18 cellular contexts compared by ENCODE assay signal in the genomic region with DNA sequence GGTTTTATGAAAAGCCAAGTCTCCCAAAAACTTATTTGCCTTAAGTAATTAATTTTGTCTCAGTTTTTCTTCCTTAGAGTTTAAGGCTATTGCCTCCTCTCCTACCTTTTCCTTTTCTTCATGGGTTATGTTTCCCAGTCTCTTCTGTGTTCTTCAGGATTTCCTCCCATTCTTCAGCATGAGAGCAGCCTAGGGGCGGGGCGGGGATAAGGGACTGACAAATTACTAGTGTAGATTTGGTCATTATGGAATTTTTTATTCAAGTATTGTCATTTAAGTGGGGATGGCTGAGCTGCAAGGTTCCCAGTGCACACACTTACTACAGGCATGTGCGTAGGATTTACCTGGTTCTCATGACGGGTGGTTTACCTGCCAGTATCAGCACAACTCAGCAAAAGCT. TPM values are rescaled to one million over a fixed set of nuclear protein-coding genes. Genes with fewer than 3 reads are reported as not detected.
A peak's percentile ranks its signal among the peaks of the same experiment; 100 is the strongest.
DNase-seq lines count a peak whose midpoint lies in the region; ATAC-seq and TF ChIP-seq lines count a peak whose summit lies in the region.
"Had no signal": no experiment of that assay in that cellular context is flagged by ENCODE, and none has a peak within 500 bp of the region (broad histone marks: within the 10 kb centered on the region; RNA-seq: fewer than 3 reads in every experiment).

No MANE protein-coding gene starts in this region.

- 79 to 83% (median 81%) methylated on average over 4 of the region's 4 CpGs for WGBS in psoas muscle, 3 donors

- peaks cover 57% of the 10 kb centered on the region for H3K4me1 ChIP-seq in CD8-positive, alpha-beta T cell (ENCODE audit: insufficient read depth, low read length)
- peaks cover 81% of the 10 kb centered on the region for H3K4me1 ChIP-seq in left ventricle myocardium inferior
- H3K4me1 ChIP-seq in psoas muscle = peaks cover 62% of the 10 kb centered on the region

- no peak for DNase-seq in CD8-positive, alpha-beta T cell
- DNase-seq in activated naive CD8-positive, alpha-beta T cell treated with anti-CD3 and anti-CD28 coated beads, Interleukin-2, amount 50 U/mL, for 24 hours = no peak
- DNase-seq in left ventricle myocardium inferior (peak; percentile 57), psoas muscle (no peak), GF-D8 (lab: John Stamatoyannopoulos, UW) (no peak), NCI-H2227 treated with DMSO at 0.1 percent for 48 hours (lab: John Stamatoyannopoulos, UW) (no peak), NCI-H1694 (lab: John Stamatoyannopoulos, UW) (no peak), occipital lobe (lab: John Stamatoyannopoulos, UW) (no peak)
- DNase-seq: activated CD8-positive, alpha-beta memory T cell treated with anti-CD3 and anti-CD28 coated beads, Interleukin-2, amount 10 ng/mL, durations not matched to agents 7 days and 5 days; cerebellar nuclear complex; DMS53; head of caudate nucleus; naive B cell; NCI-H187 treated with DMSO at 0.1 percent for 48 hours; NCI-H524; OCI-M1; right lobe of liver; stimulated activated CD4-positive, alpha-beta T cell treated with anti-CD3 and anti-CD28 coated beads, Interleukin-4, amount 100 ng/mL, for 24 hours had no signal

- intact Hi-C loops in CD8-positive, alpha-beta T cell (cut with DNase I, micrococcal nuclease) = no loop called here
- intact Hi-C loops in left ventricle myocardium inferior (cut with micrococcal nuclease) (loop anchor here (10.0 kb wide), 1 partner anchor 48 kb away; no protein-coding TSS in a partner anchor), psoas muscle (cut with DNase I) (no loop called here)

- H3K27me3 ChIP-seq in CD8-positive, alpha-beta T cell (ENCODE audit: insufficient read depth, low read length) = no peaks in the 10 kb centered on the region
- H3K27me3 ChIP-seq in left ventricle myocardium inferior (ENCODE audit: low read depth) (no peaks in the 10 kb centered on the region), psoas muscle (ENCODE audit: insufficient read depth in 3 of 3, low read length in 2 of 3) (no peaks in the 10 kb centered on the region)
- H3K27me3 ChIP-seq: right lobe of liver had no signal

- no peak overlapping the region for H3K27ac ChIP-seq in CD8-positive, alpha-beta T cell (ENCODE audit: low read depth, low read length)
- H3K27ac ChIP-seq in left ventricle myocardium inferior (replicated peaks) = peak overlapping the region; percentile 89
- peak overlapping the region; percentile 56 for H3K27ac ChIP-seq in psoas muscle

- peaks cover 69% of the 10 kb centered on the region for H3K4me1 Mint-ChIP-seq in CD8-positive, alpha-beta T cell (ENCODE audit: low read depth)
- H3K4me1 Mint-ChIP-seq in activated naive CD8-positive, alpha-beta T cell treated with anti-CD3 and anti-CD28 coated beads, Interleukin-2, amount 50 U/mL, for 24 hours = peaks cover 63% of the 10 kb centered on the region

- POLR2A ChIA-PET in CD8-positive, alpha-beta T cell (lab: Charles Lee) = no interaction called here

- no peak overlapping the region for H3K4me3 Mint-ChIP-seq in CD8-positive, alpha-beta T cell
- no peak overlapping the region for H3K4me3 Mint-ChIP-seq in activated naive CD8-positive, alpha-beta T cell treated with anti-CD3 and anti-CD28 coated beads, Interleukin-2, amount 50 U/mL, for 24 hours
- H3K4me3 Mint-ChIP-seq: activated CD8-positive, alpha-beta memory T cell treated with anti-CD3 and anti-CD28 coated beads, Interleukin-2, amount 10 ng/mL, durations not matched to agents 7 days and 5 days had no signal

- H3K36me3 ChIP-seq in CD8-positive, alpha-beta T cell (ENCODE audit: insufficient read depth, low read length) = peaks cover 25% of the 10 kb centered on the region
- H3K36me3 ChIP-seq in left ventricle myocardium inferior (peaks cover 25% of the 10 kb centered on the region), psoas muscle (ENCODE audit: insufficient read depth in 1 of 2, low read depth in 1 of 2) (peaks cover 0 to 39% of the 10 kb centered on the region in 2 donors)

- H3K27ac Mint-ChIP-seq in CD8-positive, alpha-beta T cell = peak overlapping the region; percentile 55
- H3K27ac Mint-ChIP-seq in activated naive CD8-positive, alpha-beta T cell treated with anti-CD3 and anti-CD28 coated beads, Interleukin-2, amount 50 U/mL, for 24 hours = peak overlapping the region; percentile 65

- no peaks in the 10 kb centered on the region for H3K9me3 ChIP-seq in CD8-positive, alpha-beta T cell (ENCODE audit: low read length)
- H3K9me3 ChIP-seq in left ventricle myocardium inferior (replicated peaks) (no peaks in the 10 kb centered on the region), psoas muscle (no peaks in the 10 kb centered on the region)
- H3K9me3 ChIP-seq: right lobe of liver had no signal

- no peak for ATAC-seq in CD8-positive, alpha-beta T cell
- no peak for ATAC-seq in activated naive CD8-positive, alpha-beta T cell treated with anti-CD3 and anti-CD28 coated beads, Interleukin-2, amount 50 U/mL, for 24 hours
- ATAC-seq in psoas muscle = no peak
- ATAC-seq: activated CD8-positive, alpha-beta memory T cell treated with anti-CD3 and anti-CD28 coated beads, Interleukin-2, amount 10 ng/mL, durations not matched to agents 7 days and 5 days had no signal

- peaks cover 72% of the 10 kb centered on the region for H3K36me3 Mint-ChIP-seq in CD8-positive, alpha-beta T cell
- H3K36me3 Mint-ChIP-seq in activated naive CD8-positive, alpha-beta T cell treated with anti-CD3 and anti-CD28 coated beads, Interleukin-2, amount 50 U/mL, for 24 hours (ENCODE audit: low read depth) = peaks cover 46% of the 10 kb centered on the region

- TF ChIP-seq CTCF in CD8-positive, alpha-beta T cell (IDR thresholded peaks at IDR 0.05) = no peak
- TF ChIP-seq CTCF in left ventricle myocardium inferior (IDR thresholded peaks at IDR 0.05; ENCODE audit: borderline replicate concordance) (no peak), psoas muscle (IDR thresholded peaks at IDR 0.05) (no peak)

- no peaks in the 10 kb centered on the region for H3K9me3 Mint-ChIP-seq in CD8-positive, alpha-beta T cell
- no peaks in the 10 kb centered on the region for H3K9me3 Mint-ChIP-seq in activated naive CD8-positive, alpha-beta T cell treated with anti-CD3 and anti-CD28 coated beads, Interleukin-2, amount 50 U/mL, for 24 hours
- H3K9me3 Mint-ChIP-seq: naive B cell had no signal

- H3K27me3 Mint-ChIP-seq in CD8-positive, alpha-beta T cell (ENCODE audit: low read depth) = no peaks in the 10 kb centered on the region
- no peaks in the 10 kb centered on the region for H3K27me3 Mint-ChIP-seq in activated naive CD8-positive, alpha-beta T cell treated with anti-CD3 and anti-CD28 coated beads, Interleukin-2, amount 50 U/mL, for 24 hours
- H3K27me3 Mint-ChIP-seq: activated CD8-positive, alpha-beta memory T cell treated with anti-CD3 and anti-CD28 coated beads, Interleukin-2, amount 10 ng/mL, durations not matched to agents 7 days and 5 days; naive B cell had no signal

- CTCF ChIA-PET in CD8-positive, alpha-beta T cell (lab: Charles Lee) = interaction anchor here (1.0 to 1.2 kb wide), 2 partner anchors 51 to 154 kb away, joined by 3 read pairs; no protein-coding TSS in a partner anchor

- no peak overlapping the region for H3K4me3 ChIP-seq in CD8-positive, alpha-beta T cell (ENCODE audit: low read depth, low read length)
- H3K4me3 ChIP-seq in left ventricle myocardium inferior = peak overlapping the region; percentile 40
- no peak overlapping the region for H3K4me3 ChIP-seq in psoas muscle
- H3K4me3 ChIP-seq: right lobe of liver had no signal

RNA-seq across cellular contexts. Expression of a gene that starts 35.2 kb away (rescaled TPM):
- 10 to 100 TPM in 1 of 2 experiments, 1 to 10 TPM in 1; 9.5 to 12.7 TPM for total RNA-seq in CD8-positive, alpha-beta T cell
- total RNA-seq in left ventricle myocardium inferior (5.6 TPM), psoas muscle (1 to 10 TPM; 4.2 to 7.4 (median 5.5) TPM), occipital lobe (9.5 TPM)
- polyA plus RNA-seq in psoas muscle = 1 to 10 TPM; 2.5 to 5.5 (median 3.4) TPM

RNA-seq across cellular contexts. Expression of a gene that starts 56.7 kb away (rescaled TPM):
- 100 to 1,000 TPM; 104 to 105 TPM for total RNA-seq in CD8-positive, alpha-beta T cell
- total RNA-seq in left ventricle myocardium inferior (31.7 TPM), psoas muscle (10 to 100 TPM; 32.2 to 44.4 (median 39.6) TPM), occipital lobe (20.1 TPM)
- 10 to 100 TPM in 2 of 3 donors, 1 to 10 TPM in 1; 8.8 to 20.8 (median 12.9) TPM for polyA plus RNA-seq in psoas muscle
